8 cellular contexts compared by ENCODE assay signal in the genomic region with DNA sequence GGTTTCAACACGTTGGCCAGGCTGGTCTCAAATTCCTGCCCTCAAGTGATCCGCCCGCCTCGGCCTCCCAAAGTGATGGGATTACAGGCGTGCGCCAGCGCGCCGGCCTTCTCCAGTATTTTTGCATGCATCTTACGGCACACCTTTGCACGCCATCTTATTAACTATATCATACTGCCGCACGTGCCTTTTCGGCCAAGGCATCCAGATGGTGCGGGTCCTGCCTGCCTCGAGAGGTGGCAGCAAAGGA. TPM values are rescaled to one million over a fixed set of nuclear protein-coding genes. Genes with fewer than 3 reads are reported as not detected.
A peak's percentile ranks its signal among the peaks of the same experiment; 100 is the strongest.
DNase-seq lines count a peak whose midpoint lies in the region; ATAC-seq and TF ChIP-seq lines count a peak whose summit lies in the region.

No MANE protein-coding gene starts in this region.

- H3K27ac ChIP-seq in DND-41 (ENCODE audit: low read length) (peak overlapping the region; percentile 97), thyroid gland (peak overlapping the region in 1 of 3 donors; percentile 69)

- peak overlapping the region; percentile 86 to 97 (median 92) for H3K4me3 Mint-ChIP-seq in IgD-negative memory B cell
- peak overlapping the region; percentile 93 for H3K4me3 Mint-ChIP-seq in activated naive CD8-positive, alpha-beta T cell

- no peaks in the 10 kb centered on the region for H3K9me3 Mint-ChIP-seq in IgD-negative memory B cell
- H3K9me3 Mint-ChIP-seq in activated naive CD8-positive, alpha-beta T cell (ENCODE audit: low read depth): no peaks in the 10 kb centered on the region

- 1 to 3% methylated on average over 13 to 16 of the region's 16 CpGs for WGBS in thyroid gland, 2 donors

- peak overlapping the region; percentile 73 to 97 (median 94) for H3K27ac Mint-ChIP-seq in IgD-negative memory B cell
- H3K27ac Mint-ChIP-seq in activated naive CD8-positive, alpha-beta T cell: peak overlapping the region; percentile 97

- H3K27me3 ChIP-seq in DND-41 (ENCODE audit: insufficient read depth, low read length, poor library complexity): no peaks in the 10 kb centered on the region
- H3K27me3 ChIP-seq in thyroid gland: no peaks in the 10 kb centered on the region

- H2AFZ ChIP-seq in DND-41 (ENCODE audit: low read depth, low read length): peak overlapping the region; percentile 76

- H3K9ac ChIP-seq in DND-41 (ENCODE audit: low read depth, low read length): peak overlapping the region; percentile 99

- peaks cover 19% of the 10 kb centered on the region for H3K4me1 ChIP-seq in DND-41 (ENCODE audit: insufficient read depth, low read length)
- H3K4me1 ChIP-seq in thyroid gland: peaks cover 16 to 17% of the 10 kb centered on the region in 2 donors

- H3K79me2 ChIP-seq in DND-41 (ENCODE audit: insufficient read depth, low read length): peaks cover 42% of the 10 kb centered on the region

- peaks cover 22% of the 10 kb centered on the region for H3K36me3 ChIP-seq in DND-41 (ENCODE audit: insufficient read depth, low read length)
- peaks cover 7 to 11% of the 10 kb centered on the region in 2 donors for H3K36me3 ChIP-seq in thyroid gland

- ATAC-seq in DND-41 (ENCODE audit: insufficient read depth, low read depth): no peak
- ATAC-seq in HG02610 (IDR thresholded peaks at IDR 0.05; ENCODE audit: unreplicated experiment): no peak
- ATAC-seq in HG02885 (IDR thresholded peaks at IDR 0.05; ENCODE audit: poor library complexity, unreplicated experiment): no peak

- H3K27me3 Mint-ChIP-seq in IgD-negative memory B cell: no peaks in the 10 kb centered on the region
- no peaks in the 10 kb centered on the region for H3K27me3 Mint-ChIP-seq in activated naive CD8-positive, alpha-beta T cell

- peaks cover 5 to 17% (median 8%) of the 10 kb centered on the region in 3 donors for H3K4me1 Mint-ChIP-seq in IgD-negative memory B cell
- H3K4me1 Mint-ChIP-seq in activated naive CD8-positive, alpha-beta T cell (ENCODE audit: low read depth): peaks cover 25% of the 10 kb centered on the region

- intact Hi-C loops in thyroid gland (cut with DNase I): loop anchor here (5.0 to 10.0 kb wide), 2 partner anchors 176 to 346 kb away; partner anchors contain the start of gene FARP2

- peaks cover 6% of the 10 kb centered on the region for H3K36me3 Mint-ChIP-seq in IgD-negative memory B cell
- peaks cover 3% of the 10 kb centered on the region for H3K36me3 Mint-ChIP-seq in activated naive CD8-positive, alpha-beta T cell

- peak overlapping the region; percentile 76 to 96 for H3K4me3 ChIP-seq in DND-41 (ENCODE audit: low read depth in 1 of 2, low read length in 2 of 2)
- H3K4me3 ChIP-seq in thyroid gland (replicated peaks in 1 of 3): peak overlapping the region; percentile 55 to 93 (median 90)

- peak; percentile 74 for TF ChIP-seq CTCF in DND-41 (IDR thresholded peaks at IDR 0.05; ENCODE audit: borderline replicate concordance, extremely low read depth, low read length, poor library complexity, severe bottlenecking)
- peak in 4 of 6 experiments; percentile 31 to 57 (median 42) for TF ChIP-seq CTCF in thyroid gland (IDR thresholded peaks at IDR 0.05)

- peaks cover 6% of the 10 kb centered on the region for H3K9me3 ChIP-seq in DND-41 (ENCODE audit: insufficient read depth, low read length, severe bottlenecking)
- H3K9me3 ChIP-seq in thyroid gland: no peaks in the 10 kb centered on the region

- H3K4me2 ChIP-seq in DND-41 (ENCODE audit: insufficient read depth, low read length): peak overlapping the region; percentile 76

- TF ChIP-seq POLR2A in thyroid gland (IDR thresholded peaks at IDR 0.05): no peak

- DNase-seq in DND-41: peak; percentile 95
- peak; percentile 57 for DNase-seq in iris pigment epithelial cell (ENCODE audit: low read depth)
- no peak for DNase-seq in thyroid gland
- DNase-seq in midbrain (lab: John Stamatoyannopoulos, UW): no peak

- H4K20me1 ChIP-seq in DND-41 (ENCODE audit: insufficient read depth, low read length): peaks cover 14% of the 10 kb centered on the region

RNA-seq across cellular contexts. Expression of gene ING5, which starts 0.8 kb away (rescaled TPM):
- 34.0 TPM for polyA plus RNA-seq in IgD-negative memory B cell
- total RNA-seq in thyroid gland: 10 to 100 TPM; 42.2 to 76.3 (median 59.9) TPM

RNA-seq across cellular contexts. Expression of gene DTYMK, which starts 14.5 kb away (rescaled TPM):
- polyA plus RNA-seq in IgD-negative memory B cell: 40.5 TPM
- 10 to 100 TPM in 3 of 4 donors, 1 to 10 TPM in 1; 9.6 to 24.0 (median 15.7) TPM for total RNA-seq in thyroid gland

RNA-seq across cellular contexts. Expression of gene D2HGDH, which starts 33.4 kb away (rescaled TPM):
- 7.7 TPM for polyA plus RNA-seq in IgD-negative memory B cell
- 10 to 100 TPM; 20.2 to 34.4 (median 23.0) TPM for total RNA-seq in thyroid gland

Comparison
In these comparisons a context has a peak if more than half of its experiments do, and no peak if none do; other contexts are left out.
1. DNase-seq: peak in DND-41 (single experiment) and iris pigment epithelial cell (single experiment); none in thyroid gland (0 of 2) and midbrain (single experiment).